ENCODE assay signal across 10 cellular contexts in genomic region chr1:23902611-23903278, GRCh38. TPM values are rescaled to one million over a fixed set of nuclear protein-coding genes. Genes with fewer than 3 reads are reported as not detected.
DNase-seq lines count a peak whose midpoint lies in the region; ATAC-seq and TF ChIP-seq lines count a peak whose summit lies in the region.
"Had no signal": no experiment of that assay in that cellular context is flagged by ENCODE, and none has a peak within 500 bp of the region (broad histone marks: within the 10 kb centered on the region; RNA-seq: fewer than 3 reads in every experiment).

No MANE protein-coding gene starts in this region.

- 33% methylated on average over 15 of the region's 78 CpGs for WGBS in esophagus muscularis mucosa
- 17% methylated on average over 45 of the region's 78 CpGs; no CpG with 5 or more reads in 1 of the 2 donors for WGBS in transverse colon (ENCODE audit: low coverage in 1 of 2), 2 donors

- TF ChIP-seq EP300 in esophagus muscularis mucosa (IDR thresholded peaks at IDR 0.05): no peak
- TF ChIP-seq EP300 in transverse colon (IDR thresholded peaks at IDR 0.05; ENCODE audit: low read depth): no peak

- H3K9me3 Mint-ChIP-seq in natural killer cell: no peaks in the 10 kb centered on the region

- peak; percentile 47 to 63 (median 57) for ATAC-seq in natural killer cell
- no peak for ATAC-seq in left colon
- ATAC-seq in stimulated activated naive CD8-positive, alpha-beta T cell treated with anti-CD3 and anti-CD28 coated beads, Interleukin-15, Interleukin-2, amounts not matched to agents 100 U/mL and 50 U/mL, for 24 hours: no peak
- ATAC-seq: A549 had no signal

- TF ChIP-seq POLR2A in esophagus muscularis mucosa (IDR thresholded peaks at IDR 0.05; ENCODE audit: low read depth): no peak
- TF ChIP-seq POLR2A in transverse colon (IDR thresholded peaks at IDR 0.05): no peak

- H3K36me3 Mint-ChIP-seq in natural killer cell: no peaks in the 10 kb centered on the region

- H3K9me3 ChIP-seq in esophagus muscularis mucosa (no peaks in the 10 kb centered on the region), transverse colon (no peaks in the 10 kb centered on the region)
- H3K9me3 ChIP-seq: A549 had no signal

- DNase-seq in NCI-H146 (lab: John Stamatoyannopoulos, UW) (peak; percentile 41), NCI-H146 treated with DMSO at 0.1 percent for 48 hours (lab: John Stamatoyannopoulos, UW; ENCODE audit: unreplicated experiment) (no peak), esophagus muscularis mucosa (ENCODE audit: extremely low spot score) (no peak), natural killer cell (no peak), transverse colon (no peak), NCI-H1436 treated with DMSO at 0.1 percent for 48 hours (lab: John Stamatoyannopoulos, UW) (no peak), left colon (no peak)
- no peak for DNase-seq in stimulated activated naive CD8-positive, alpha-beta T cell treated with anti-CD3 and anti-CD28 coated beads, Interleukin-15, Interleukin-2, amounts not matched to agents 100 U/mL and 50 U/mL, for 24 hours
- DNase-seq: stimulated activated CD4-positive, alpha-beta T cell treated with anti-CD3 and anti-CD28 coated beads, Interleukin-4, amount 100 ng/mL, for 1 hour had no signal

- no peak overlapping the region for H3K27ac Mint-ChIP-seq in natural killer cell

- no peak overlapping the region for H3K27ac ChIP-seq in esophagus muscularis mucosa (replicated peaks in 1 of 4)
- no peak overlapping the region for H3K27ac ChIP-seq in transverse colon
- H3K27ac ChIP-seq: A549 had no signal

- H3K4me3 ChIP-seq in esophagus muscularis mucosa (peak overlapping the region; percentile 51 to 63 (median 52)), transverse colon (peak overlapping the region; percentile 13 to 45 (median 31))
- H3K4me3 ChIP-seq: A549 had no signal

- H3K4me1 Mint-ChIP-seq in natural killer cell: peaks cover 15 to 36% of the 10 kb centered on the region in 2 donors

- no peak for TF ChIP-seq CTCF in esophagus muscularis mucosa (IDR thresholded peaks at IDR 0.05)
- no peak for TF ChIP-seq CTCF in natural killer cell (IDR thresholded peaks at IDR 0.05)
- TF ChIP-seq CTCF in transverse colon (IDR thresholded peaks at IDR 0.05): no peak

- peak overlapping the region; percentile 69 for H3K4me3 Mint-ChIP-seq in natural killer cell

- in situ Hi-C loops in transverse colon (cut with MboI; ENCODE audit: low pct_ligation_motif_present in 1 of 4, low pct_unique_long_range_greater_than_20kb in 1 of 4, low sequenced_read_pairs in 3 of 4): loop anchor here in 1 of 4 donors (25.0 kb wide), 1 partner anchor 90 kb away; the partner anchor contains the start of gene GALE

- no peaks in the 10 kb centered on the region for H3K36me3 ChIP-seq in esophagus muscularis mucosa
- no peaks in the 10 kb centered on the region for H3K36me3 ChIP-seq in transverse colon

- peaks cover 26 to 33% of the 10 kb centered on the region in 2 donors for H3K27me3 Mint-ChIP-seq in natural killer cell (ENCODE audit: low read depth in 2 of 2)

- intact Hi-C loops in esophagus muscularis mucosa (cut with DNase I) (no loop called here), natural killer cell (cut with micrococcal nuclease) (no loop called here), transverse colon (cut with DNase I; ENCODE audit: low total_unique reads) (no loop called here), left colon (cut with DNase I, micrococcal nuclease) (no loop called here)

- H3K4me1 ChIP-seq in esophagus muscularis mucosa: peaks cover 5 to 14% (median 9%) of the 10 kb centered on the region in 4 donors
- peaks cover 0 to 6% (median 0%) of the 10 kb centered on the region in 4 donors for H3K4me1 ChIP-seq in transverse colon
- H3K4me1 ChIP-seq: A549 had no signal

- H3K27me3 ChIP-seq in esophagus muscularis mucosa (peaks cover 0 to 43% (median 6%) of the 10 kb centered on the region in 4 donors), transverse colon (peaks cover 35% of the 10 kb centered on the region)

RNA-seq across cellular contexts. Expression of gene CNR2, which starts 10.4 kb away (rescaled TPM):
- total RNA-seq in esophagus muscularis mucosa: under 1 TPM in 1 of 4 donors, not detected in 3; 0.17 TPM
- 10 to 100 TPM in 1 of 3 donors, 1 to 10 TPM in 2; 5.3 to 12.0 (median 6.1) TPM for total RNA-seq in natural killer cell
- total RNA-seq in transverse colon: 1 to 10 TPM in 2 of 4 donors, not detected in 2; 1.6 to 3.4 TPM
- total RNA-seq in left colon: under 1 TPM; 0.09 to 0.39 TPM

RNA-seq across cellular contexts. Expression of gene FUCA1, which starts 34.7 kb away (rescaled TPM):
- total RNA-seq in esophagus muscularis mucosa: 10 to 100 TPM; 20.0 to 25.9 (median 25.2) TPM
- total RNA-seq in natural killer cell: 10 to 100 TPM in 2 of 3 donors, 1 to 10 TPM in 1; 6.8 to 12.5 (median 11.9) TPM
- 100 to 1,000 TPM in 2 of 4 donors, 10 to 100 TPM in 2; 30.4 to 231 (median 92.9) TPM for total RNA-seq in transverse colon
- total RNA-seq in left colon: 100 to 1,000 TPM; 157 to 212 TPM

RNA-seq across cellular contexts. Expression of gene PNRC2, which starts 56.9 kb away (rescaled TPM):
- 100 to 1,000 TPM in 3 of 4 donors, 10 to 100 TPM in 1; 93.3 to 156 (median 138) TPM for total RNA-seq in esophagus muscularis mucosa
- total RNA-seq in natural killer cell: 100 to 1,000 TPM; 124 to 205 (median 180) TPM
- 100 to 1,000 TPM in 2 of 4 donors, 10 to 100 TPM in 2; 98.0 to 136 (median 111) TPM for total RNA-seq in transverse colon
- total RNA-seq in left colon: 100 to 1,000 TPM; 111 to 156 TPM

Comparison
In these comparisons a context has a peak if more than half of its experiments do, and no peak if none do; other contexts are left out.
1. ATAC-seq: peak in natural killer cell (3 of 3); none in left colon (single experiment) and stimulated activated naive CD8-positive, alpha-beta T cell treated with anti-CD3 and anti-CD28 coated beads, Interleukin-15, Interleukin-2, amounts not matched to agents 100 U/mL and 50 U/mL, for 24 hours (single experiment).